ENCODE assay signal across 8 cellular contexts in genomic region chr2:6864938-6865345, GRCh38. TPM values are rescaled to one million over a fixed set of nuclear protein-coding genes. Genes with fewer than 3 reads are reported as not detected.
DNase-seq lines count a peak whose midpoint lies in the region; ATAC-seq, FAIRE-seq and TF ChIP-seq lines count a peak whose summit lies in the region.

No MANE protein-coding gene starts in this region.

- no peaks in the 10 kb centered on the region for H4K20me1 ChIP-seq in neural progenitor cell (ENCODE audit: low read depth)

- H3K79me2 ChIP-seq in neural progenitor cell (ENCODE audit: low read depth) = no peaks in the 10 kb centered on the region

- no peaks in the 10 kb centered on the region for H3K9me3 ChIP-seq in neural progenitor cell (ENCODE audit: low read depth)

- peak overlapping the region; percentile 75 for H3K27ac Mint-ChIP-seq in T-helper 1 cell treated with Interleukin-12 subunit alpha and Interleukin-12 subunit beta and Interleukin-4 antibody, amounts not matched to agents 30 μg/mL and 1 μg/mL, for 36 hours
- H3K27ac Mint-ChIP-seq in effector memory CD8-positive, alpha-beta T cell = peak overlapping the region in 1 of 2 donors; percentile 31
- H3K27ac Mint-ChIP-seq in neural progenitor cell = no peak overlapping the region

- peaks cover 61% of the 10 kb centered on the region for H3K27me3 ChIP-seq in neural progenitor cell

- H3K9me3 Mint-ChIP-seq in T-helper 1 cell treated with Interleukin-12 subunit alpha and Interleukin-12 subunit beta and Interleukin-4 antibody, amounts not matched to agents 30 μg/mL and 1 μg/mL, for 36 hours = peaks cover 20% of the 10 kb centered on the region
- H3K9me3 Mint-ChIP-seq in effector memory CD8-positive, alpha-beta T cell = peaks cover 4 to 8% of the 10 kb centered on the region in 2 donors
- H3K9me3 Mint-ChIP-seq in neural progenitor cell = peaks cover 13% of the 10 kb centered on the region

- no peak overlapping the region for H3K27ac ChIP-seq in neural progenitor cell

- H2AFZ ChIP-seq in neural progenitor cell (replicated peaks) = no peak overlapping the region

- H3K36me3 Mint-ChIP-seq in T-helper 1 cell treated with Interleukin-12 subunit alpha and Interleukin-12 subunit beta and Interleukin-4 antibody, amounts not matched to agents 30 μg/mL and 1 μg/mL, for 36 hours (ENCODE audit: low read depth) = peaks cover 55% of the 10 kb centered on the region
- peaks cover 11% of the 10 kb centered on the region for H3K36me3 Mint-ChIP-seq in effector memory CD8-positive, alpha-beta T cell (ENCODE audit: insufficient read depth)
- peaks cover 7% of the 10 kb centered on the region for H3K36me3 Mint-ChIP-seq in neural progenitor cell

- TF ChIP-seq CTCF in neural progenitor cell (IDR thresholded peaks at IDR 0.05) = no peak

- peak overlapping the region; percentile 65 for H3K4me3 ChIP-seq in neural progenitor cell

- H3K36me3 ChIP-seq in neural progenitor cell = no peaks in the 10 kb centered on the region

- H3K4me3 Mint-ChIP-seq in T-helper 1 cell treated with Interleukin-12 subunit alpha and Interleukin-12 subunit beta and Interleukin-4 antibody, amounts not matched to agents 30 μg/mL and 1 μg/mL, for 36 hours = peak overlapping the region; percentile 84
- peak overlapping the region; percentile 65 to 69 for H3K4me3 Mint-ChIP-seq in effector memory CD8-positive, alpha-beta T cell
- peak overlapping the region; percentile 81 for H3K4me3 Mint-ChIP-seq in neural progenitor cell

- peak in 1 of 3 experiments; percentile 16 for DNase-seq in effector memory CD8-positive, alpha-beta T cell
- peak; percentile 41 for DNase-seq in neural progenitor cell (ENCODE audit: low spot score)
- no peak for DNase-seq in urothelium cell line (ENCODE audit: low spot score)
- no peak for DNase-seq in D341Med (ENCODE audit: low spot score)
- no peak for DNase-seq in mucosa of gallbladder (ENCODE audit: low spot score)

- H3F3A ChIP-seq in neural progenitor cell (ENCODE audit: low read depth) = no peaks in the 10 kb centered on the region

- no peaks in the 10 kb centered on the region for H3K27me3 Mint-ChIP-seq in T-helper 1 cell treated with Interleukin-12 subunit alpha and Interleukin-12 subunit beta and Interleukin-4 antibody, amounts not matched to agents 30 μg/mL and 1 μg/mL, for 36 hours (ENCODE audit: low read depth)
- no peaks in the 10 kb centered on the region for H3K27me3 Mint-ChIP-seq in effector memory CD8-positive, alpha-beta T cell
- H3K27me3 Mint-ChIP-seq in neural progenitor cell (ENCODE audit: insufficient read depth, low read depth) = peaks cover 7% of the 10 kb centered on the region

- no peak for FAIRE-seq in urothelium cell line (lab: Jason Lieb, UNC)

- ATAC-seq in GM18502 (IDR thresholded peaks at IDR 0.05; ENCODE audit: poor library complexity, unreplicated experiment) (peak; percentile 31), HG02610 (IDR thresholded peaks at IDR 0.05; ENCODE audit: unreplicated experiment) (peak; percentile 29)
- peak; percentile 16 for ATAC-seq in effector memory CD8-positive, alpha-beta T cell (replicated peaks)

- H3K9ac ChIP-seq in neural progenitor cell = no peak overlapping the region

- peaks cover 59% of the 10 kb centered on the region for H3K4me1 Mint-ChIP-seq in T-helper 1 cell treated with Interleukin-12 subunit alpha and Interleukin-12 subunit beta and Interleukin-4 antibody, amounts not matched to agents 30 μg/mL and 1 μg/mL, for 36 hours (ENCODE audit: low read depth)
- H3K4me1 Mint-ChIP-seq in effector memory CD8-positive, alpha-beta T cell (ENCODE audit: low read depth in 2 of 2) = peaks cover 10 to 19% of the 10 kb centered on the region in 2 donors
- H3K4me1 Mint-ChIP-seq in neural progenitor cell = peaks cover 11% of the 10 kb centered on the region

- peaks cover 3% of the 10 kb centered on the region for H3K4me1 ChIP-seq in neural progenitor cell

- peak overlapping the region; percentile 93 for H3K4me2 ChIP-seq in neural progenitor cell

RNA-seq across cellular contexts. Expression of gene CMPK2, which starts 0.8 kb away (rescaled TPM):
- total RNA-seq in neural progenitor cell (ENCODE audit: low replicate concordance) (0.31 TPM in 1 of 2 replicates, not detected in the other), mucosa of gallbladder (2.9 TPM)

RNA-seq across cellular contexts. Expression of gene RSAD2, which starts 12.6 kb away (rescaled TPM):
- total RNA-seq in neural progenitor cell (ENCODE audit: low replicate concordance) (not detected in 2 replicates), mucosa of gallbladder (1.3 TPM)

RNA-seq across cellular contexts. Expression of gene RNF144A, which starts 52.3 kb away (rescaled TPM):
- 29.0 and 32.0 TPM in 2 replicates for total RNA-seq in neural progenitor cell (ENCODE audit: low replicate concordance)
- total RNA-seq in mucosa of gallbladder = 15.4 TPM
